ENCODE assay signal across 1 cellular context in genomic region chr2:234991290-234991689, GRCh38.
TF ChIP-seq lines count a peak whose summit lies in the region.

No MANE protein-coding gene starts in this region.

TF ChIP-seq in IMR-90, 13 proteins besides CTCF, POLR2A, EP300 and RAD21 (continued from another document):
- TF ChIP-seq ELK1 (IDR thresholded peaks at IDR 0.05; ENCODE audit: borderline replicate concordance, low read depth, low read length), result no peak
- no peak for TF ChIP-seq CEBPB (IDR thresholded peaks at IDR 0.05; ENCODE audit: low read depth, low read length)
- TF ChIP-seq FOS (IDR thresholded peaks at IDR 0.05; ENCODE audit: low read depth, low read length), result no peak
- TF ChIP-seq, protein P1, sequence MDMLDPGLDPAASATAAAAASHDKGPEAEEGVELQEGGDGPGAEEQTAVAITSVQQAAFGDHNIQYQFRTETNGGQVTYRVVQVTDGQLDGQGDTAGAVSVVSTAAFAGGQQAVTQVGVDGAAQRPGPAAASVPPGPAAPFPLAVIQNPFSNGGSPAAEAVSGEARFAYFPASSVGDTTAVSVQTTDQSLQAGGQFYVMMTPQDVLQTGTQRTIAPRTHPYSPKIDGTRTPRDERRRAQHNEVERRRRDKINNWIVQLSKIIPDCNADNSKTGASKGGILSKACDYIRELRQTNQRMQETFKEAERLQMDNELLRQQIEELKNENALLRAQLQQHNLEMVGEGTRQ (IDR thresholded peaks at IDR 0.05; ENCODE audit: low read depth, low read length), result no peak
- no peak for TF ChIP-seq MXI1 (IDR thresholded peaks at IDR 0.05; ENCODE audit: borderline replicate concordance, low read depth, low read length)
- TF ChIP-seq NFE2L2 (IDR thresholded peaks at IDR 0.05; ENCODE audit: low read depth, low read length), result no peak
- no peak for TF ChIP-seq BHLHE40 (IDR thresholded peaks at IDR 0.05; ENCODE audit: low read depth, low read length)
- TF ChIP-seq MAFK (IDR thresholded peaks at IDR 0.05; ENCODE audit: low read depth, low read length), result no peak
- TF ChIP-seq RCOR1 (IDR thresholded peaks at IDR 0.05; ENCODE audit: insufficient replicate concordance, low read length), result no peak
